ENCODE assay signal across 8 cellular contexts in the genomic region with DNA sequence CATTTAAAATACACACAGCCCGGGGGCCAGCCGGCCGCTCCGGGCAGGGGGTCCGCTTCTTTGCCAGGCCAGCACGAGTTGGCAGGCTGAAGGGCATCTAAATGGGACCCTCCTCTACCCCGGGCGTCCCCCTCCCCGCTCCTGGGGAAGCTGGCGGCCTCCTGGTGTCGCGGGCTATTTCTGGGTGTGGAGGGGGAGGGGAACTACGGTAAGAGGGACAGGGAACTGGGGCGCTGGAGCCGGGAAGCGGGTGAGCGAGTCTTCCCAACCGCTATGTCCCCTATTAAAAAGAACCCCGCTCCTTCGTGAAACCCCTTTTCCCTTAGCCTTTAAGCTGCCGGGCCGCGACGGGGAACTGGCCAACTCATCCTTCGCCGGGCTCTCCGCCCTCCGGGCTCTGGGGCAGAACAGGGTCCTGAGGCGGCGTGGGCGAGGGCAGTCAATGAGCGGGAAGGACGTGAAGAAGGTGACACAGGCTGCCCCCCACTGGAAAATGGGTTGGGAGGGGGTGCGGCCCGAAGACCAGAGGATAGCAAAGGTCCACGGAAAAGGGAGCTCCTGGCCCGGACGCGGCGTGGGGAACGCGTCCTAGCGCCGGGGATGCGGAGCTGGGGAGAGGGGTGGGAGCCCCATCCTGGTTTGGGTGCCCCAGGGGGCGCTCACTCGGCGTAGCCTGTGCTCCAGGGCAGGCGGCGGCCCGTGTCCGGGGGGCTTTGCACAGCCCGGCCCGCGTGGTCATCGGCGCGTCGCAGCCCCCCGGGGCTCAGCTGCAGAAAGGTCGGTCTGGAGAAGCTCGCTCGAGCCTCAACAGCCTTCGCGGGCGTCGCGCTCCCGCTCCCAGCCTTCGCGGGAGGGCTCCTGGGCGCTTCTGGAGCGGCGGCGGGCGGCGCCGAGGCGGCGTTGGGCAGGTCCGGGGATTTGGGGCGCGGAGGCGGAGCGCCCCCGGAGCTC. TPM values are rescaled to one million over a fixed set of nuclear protein-coding genes. Genes with fewer than 3 reads are reported as not detected.
DNase-seq lines count a peak whose midpoint lies in the region; ATAC-seq lines count a peak whose summit lies in the region.

No MANE protein-coding gene starts in this region.

- DNase-seq in NCI-H748 (lab: John Stamatoyannopoulos, UW; ENCODE audit: unreplicated experiment) (peak; percentile 45), NCI-H748 treated with DMSO at 0.1 percent for 48 hours (lab: John Stamatoyannopoulos, UW) (no peak), left ventricle myocardium superior (peak; percentile 48), skeletal muscle cell (ENCODE audit: low read depth) (no peak), dedifferentiated amniotic fluid mesenchymal stem cell (ENCODE audit: extremely low spot score) (no peak)
- no peak for DNase-seq in activated T-helper 2 cell treated with anti-CD3 and anti-CD28 coated beads, Interferon-gamma antibody, Interleukin-2, Interleukin-4, amounts not matched to agents 10 μg/mL and 5 μg/mL and 100 μg/mL, durations not matched to agents 14 hours and 24 hours and 36 hours (ENCODE audit: low spot score)

- H3K4me3 ChIP-seq in skeletal muscle cell (ENCODE audit: low read depth, low read length): peak overlapping the region; percentile 71

- H3K27me3 Mint-ChIP-seq in activated T-helper 2 cell treated with anti-CD3 and anti-CD28 coated beads, Interferon-gamma antibody, Interleukin-2, Interleukin-4, amounts not matched to agents 10 μg/mL and 5 μg/mL and 100 μg/mL, durations not matched to agents 14 hours and 24 hours and 36 hours (ENCODE audit: low read depth): peaks cover 30% of the 10 kb centered on the region

- H3K4me1 Mint-ChIP-seq in activated T-helper 2 cell treated with anti-CD3 and anti-CD28 coated beads, Interferon-gamma antibody, Interleukin-2, Interleukin-4, amounts not matched to agents 10 μg/mL and 5 μg/mL and 100 μg/mL, durations not matched to agents 14 hours and 24 hours and 36 hours (ENCODE audit: low read depth): peaks cover 28% of the 10 kb centered on the region

- H3K4me3 Mint-ChIP-seq in activated T-helper 2 cell treated with anti-CD3 and anti-CD28 coated beads, Interferon-gamma antibody, Interleukin-2, Interleukin-4, amounts not matched to agents 10 μg/mL and 5 μg/mL and 100 μg/mL, durations not matched to agents 14 hours and 24 hours and 36 hours (ENCODE audit: low read depth): peak overlapping the region; percentile 79

- peak overlapping the region; percentile 21 for H3K27ac Mint-ChIP-seq in activated T-helper 2 cell treated with anti-CD3 and anti-CD28 coated beads, Interferon-gamma antibody, Interleukin-2, Interleukin-4, amounts not matched to agents 10 μg/mL and 5 μg/mL and 100 μg/mL, durations not matched to agents 14 hours and 24 hours and 36 hours

- no peaks in the 10 kb centered on the region for H3K9me3 Mint-ChIP-seq in activated T-helper 2 cell treated with anti-CD3 and anti-CD28 coated beads, Interferon-gamma antibody, Interleukin-2, Interleukin-4, amounts not matched to agents 10 μg/mL and 5 μg/mL and 100 μg/mL, durations not matched to agents 14 hours and 24 hours and 36 hours

- no peaks in the 10 kb centered on the region for H3K36me3 Mint-ChIP-seq in activated T-helper 2 cell treated with anti-CD3 and anti-CD28 coated beads, Interferon-gamma antibody, Interleukin-2, Interleukin-4, amounts not matched to agents 10 μg/mL and 5 μg/mL and 100 μg/mL, durations not matched to agents 14 hours and 24 hours and 36 hours (ENCODE audit: low read depth)

- ATAC-seq in HG03460 (IDR thresholded peaks at IDR 0.05; ENCODE audit: unreplicated experiment) (peak; percentile 1), left ventricle myocardium superior (peak; percentile 14), HG03039 (IDR thresholded peaks at IDR 0.05; ENCODE audit: unreplicated experiment) (no peak)

- intact Hi-C loops in activated T-helper 2 cell treated with anti-CD3 and anti-CD28 coated beads, Interferon-gamma antibody, Interleukin-2, Interleukin-4, amounts not matched to agents 10 μg/mL and 5 μg/mL and 100 μg/mL, durations not matched to agents 14 hours and 24 hours and 36 hours (cut with micrococcal nuclease): loop anchor here (5.0 kb wide), 2 partner anchors 168 to 678 kb away; a partner anchor contains a TSS
- intact Hi-C loops in left ventricle myocardium superior (cut with micrococcal nuclease): loop anchor here (5.0 kb wide), 1 partner anchor 88 kb away; no protein-coding TSS in a partner anchor

RNA-seq across cellular contexts. Expression of a gene that starts 0.5 kb away (rescaled TPM):
- 0.59 and 0.67 TPM in 2 replicates for total RNA-seq in activated T-helper 2 cell treated with anti-CD3 and anti-CD28 coated beads, Interferon-gamma antibody, Interleukin-2, Interleukin-4, amounts not matched to agents 10 μg/mL and 5 μg/mL and 100 μg/mL, durations not matched to agents 14 hours and 24 hours and 36 hours
- 7.2 TPM for total RNA-seq in left ventricle myocardium superior

RNA-seq across cellular contexts. Expression of a gene that starts 7.7 kb away (rescaled TPM):
- total RNA-seq in activated T-helper 2 cell treated with anti-CD3 and anti-CD28 coated beads, Interferon-gamma antibody, Interleukin-2, Interleukin-4, amounts not matched to agents 10 μg/mL and 5 μg/mL and 100 μg/mL, durations not matched to agents 14 hours and 24 hours and 36 hours: 68.7 and 74.7 TPM in 2 replicates
- total RNA-seq in left ventricle myocardium superior: 96.0 TPM

RNA-seq across cellular contexts. Expression of a gene that starts 40.1 kb away (rescaled TPM):
- total RNA-seq in activated T-helper 2 cell treated with anti-CD3 and anti-CD28 coated beads, Interferon-gamma antibody, Interleukin-2, Interleukin-4, amounts not matched to agents 10 μg/mL and 5 μg/mL and 100 μg/mL, durations not matched to agents 14 hours and 24 hours and 36 hours: 64.5 and 68.1 TPM in 2 replicates
- total RNA-seq in left ventricle myocardium superior: 14.0 TPM

Comparison
In these comparisons a context has a peak if more than half of its experiments do, and no peak if none do; other contexts are left out.
1. DNase-seq: peak in NCI-H748 (single experiment) and left ventricle myocardium superior (single experiment); none in NCI-H748 treated with DMSO at 0.1 percent for 48 hours (single experiment), activated T-helper 2 cell treated with anti-CD3 and anti-CD28 coated beads, Interferon-gamma antibody, Interleukin-2, Interleukin-4, amounts not matched to agents 10 μg/mL and 5 μg/mL and 100 μg/mL, durations not matched to agents 14 hours and 24 hours and 36 hours (single experiment), skeletal muscle cell (single experiment) and dedifferentiated amniotic fluid mesenchymal stem cell (single experiment).